ENCODE assay signal across 15 cellular contexts in genomic region chr3:184275961-184276910, GRCh38. TPM values are rescaled to one million over a fixed set of nuclear protein-coding genes. Genes with fewer than 3 reads are reported as not detected.
A peak's percentile ranks its signal among the peaks of the same experiment; 100 is the strongest.
DNase-seq lines count a peak whose midpoint lies in the region; ATAC-seq and TF ChIP-seq lines count a peak whose summit lies in the region.
"Had no signal": no experiment of that assay in that cellular context is flagged by ENCODE, and none has a peak within 500 bp of the region (broad histone marks: within the 10 kb centered on the region; RNA-seq: fewer than 3 reads in every experiment).

ECE2 (plus strand) TSS chr3:184276022; CDS start chr3:184276154, 132 bp downstream.

- H3K14ac ChIP-seq in neuronal stem cell (ENCODE audit: low read length): peak within 1 kb of the TSS; percentile 50

- peak within 1 kb of the TSS; percentile 71 for H2AK5ac ChIP-seq in neuronal stem cell (ENCODE audit: low read depth, low read length)

- peaks cover 5% of the 10 kb centered on the region; the same call in 1 of the 2 replicates for H3K27me3 ChIP-seq in MG63
- peaks cover 3 to 70% (median 33%) of the 10 kb centered on the region in 3 experiments for H3K27me3 ChIP-seq in neuronal stem cell (ENCODE audit: control insufficient read depth in 3 of 3, insufficient read depth in 3 of 3, low read depth in 1 of 3, low read length in 3 of 3)

- H4K8ac ChIP-seq in neuronal stem cell (ENCODE audit: low read depth, low read length): peak within 1 kb of the TSS; percentile 84

- H2BK12ac ChIP-seq in neuronal stem cell (ENCODE audit: low read length): peak within 1 kb of the TSS; percentile 91

- no peak within 1 kb of the TSS for H3K27ac ChIP-seq in neuronal stem cell (replicated peaks; ENCODE audit: low read length)
- H3K27ac ChIP-seq: lower lobe of right lung had no signal

- H3K4ac ChIP-seq in neuronal stem cell (ENCODE audit: low read length): peak within 1 kb of the TSS; percentile 28

- peak; percentile 43 for DNase-seq in MG63
- no peak for DNase-seq in fibroblast of the aortic adventitia (ENCODE audit: low read depth)
- DNase-seq in neuronal stem cell (ENCODE audit: low spot score): no peak
- no peak for DNase-seq in activated CD8-positive, alpha-beta memory T cell treated with anti-CD3 and anti-CD28 coated beads, Interleukin-2, amount 50 U/mL, for 48 hours
- no peak for DNase-seq in medulla oblongata (ENCODE audit: extremely low spot score)
- DNase-seq: activated CD4-positive, alpha-beta T cell treated with anti-CD3 and anti-CD28 coated beads for 1 hour; foreskin melanocyte; KBM-7; lower lobe of right lung; NCI-H187; NK-92 treated with Interleukin-12 subunit alpha and Interleukin-12 subunit beta, amount 100 ng/mL, for 24 hours; stimulated activated CD4-positive, alpha-beta T cell treated with anti-CD3 and anti-CD28 coated beads, Interleukin-4, amount 100 ng/mL, for 1 hour had no signal

- no peak within 1 kb of the TSS for H2BK5ac ChIP-seq in neuronal stem cell (ENCODE audit: low read length)

- H3K36me3 ChIP-seq in ES-I3 (ENCODE audit: insufficient read depth, low read length) (no peaks in the 10 kb centered on the region), MG63 (no peaks in the 10 kb centered on the region), neuronal stem cell (replicated peaks in 1 of 2; ENCODE audit: control insufficient read depth in 2 of 2, insufficient read depth in 2 of 2, low read length in 2 of 2) (no peaks in the 10 kb centered on the region)
- H3K36me3 ChIP-seq: lower lobe of right lung had no signal

- no peaks in the 10 kb centered on the region for H3K9me3 ChIP-seq in ES-I3 (ENCODE audit: control insufficient read depth, insufficient read depth, low read length)
- H3K9me3 ChIP-seq in MG63: no peaks in the 10 kb centered on the region
- H3K9me3 ChIP-seq in neuronal stem cell (replicated peaks in 1 of 2; ENCODE audit: control insufficient read depth in 2 of 2, insufficient read depth in 1 of 2, low read depth in 1 of 2, low read length in 2 of 2): peaks cover 0 to 3% of the 10 kb centered on the region in 2 donors
- H3K9me3 ChIP-seq: lower lobe of right lung had no signal

- no peak within 1 kb of the TSS for H4K91ac ChIP-seq in neuronal stem cell (ENCODE audit: low read depth, low read length, poor library complexity)

- H3K4me1 ChIP-seq in ES-I3 (ENCODE audit: insufficient read depth, low read length) (no peaks in the 10 kb centered on the region), neuronal stem cell (ENCODE audit: control insufficient read depth in 2 of 2, insufficient read depth in 1 of 2, low read depth in 1 of 2, low read length in 2 of 2) (peaks cover 0 to 3% of the 10 kb centered on the region in 2 donors)
- H3K4me1 ChIP-seq: lower lobe of right lung had no signal

- H3K23ac ChIP-seq in neuronal stem cell (ENCODE audit: low read depth, low read length, poor library complexity): peak within 1 kb of the TSS; percentile 50

- no peak for ATAC-seq in HG03095 (IDR thresholded peaks at IDR 0.05; ENCODE audit: unreplicated experiment)

- H2AFZ ChIP-seq in neuronal stem cell (ENCODE audit: low read length): peak within 1 kb of the TSS; percentile 75

- H2BK15ac ChIP-seq in neuronal stem cell (ENCODE audit: low read length): no peak within 1 kb of the TSS

- no peak for TF ChIP-seq CTCF in fibroblast of the aortic adventitia (IDR thresholded peaks at IDR 0.05; ENCODE audit: insufficient read depth, low read length)

- H3K18ac ChIP-seq in neuronal stem cell (ENCODE audit: low read length): peak within 1 kb of the TSS; percentile 60

- H2BK120ac ChIP-seq in neuronal stem cell (ENCODE audit: low read depth, low read length): no peak within 1 kb of the TSS

- H3K4me2 ChIP-seq in neuronal stem cell (ENCODE audit: insufficient read depth, low read length, poor library complexity, severe bottlenecking): peak within 1 kb of the TSS; percentile 38

- H3K4me3 ChIP-seq in MG63 (no peak within 1 kb of the TSS), fibroblast of the aortic adventitia (ENCODE audit: low read depth, low read length) (peak within 1 kb of the TSS; percentile 22), neuronal stem cell (ENCODE audit: low read length in 2 of 2) (peak within 1 kb of the TSS in 1 of 2 donors; percentile 45)
- H3K4me3 ChIP-seq: lower lobe of right lung had no signal

- H3K79me1 ChIP-seq in neuronal stem cell (ENCODE audit: low read depth, low read length): no peaks in the 10 kb centered on the region

- peak within 1 kb of the TSS; percentile 36; the same call in 1 of the 2 replicates for H3K9ac ChIP-seq in ES-I3 (ENCODE audit: low read depth, low read length)
- peak within 1 kb of the TSS; percentile 66 for H3K9ac ChIP-seq in neuronal stem cell (ENCODE audit: low read depth, low read length, poor library complexity)

- no CpG with 5 or more reads among the region's 65 CpGs for WGBS in neuronal stem cell (ENCODE audit: extremely low coverage in 2 of 2, insufficient read length in 2 of 2, insufficient replicate concordance in 1 of 2), 2 donors

RNA-seq across cellular contexts. Expression of gene ECE2, which starts in this region (rescaled TPM):
- not detected in 2 replicates for total RNA-seq in MG63 (2014; rRNA removed; shearing (Covaris generic); ENCODE audit: low replicate concordance)
- not detected in 2 replicates for total RNA-seq in fibroblast of the aortic adventitia (ENCODE audit: low replicate concordance)
- 0.04 TPM for polyA plus RNA-seq in neuronal stem cell (2013, experiment 1 of 2)
- 0.06 TPM for polyA plus RNA-seq in neuronal stem cell (2013, experiment 2 of 2)
- total RNA-seq: activated T-helper 2 cell treated with anti-CD3 and anti-CD28 coated beads, Interferon-gamma antibody, Interleukin-2, Interleukin-4, amounts not matched to agents 10 μg/mL and 5 μg/mL and 100 μg/mL, durations not matched to agents 14 hours and 24 hours and 36 hours; lower lobe of right lung had no signal

Comparison
In these comparisons a context has a peak if more than half of its experiments do, and no peak if none do; other contexts are left out.
1. Peak in DNase-seq in MG63; RNA of the gene not detected or under 1 TPM.